22 cellular contexts compared by ENCODE assay signal in the genomic region with DNA sequence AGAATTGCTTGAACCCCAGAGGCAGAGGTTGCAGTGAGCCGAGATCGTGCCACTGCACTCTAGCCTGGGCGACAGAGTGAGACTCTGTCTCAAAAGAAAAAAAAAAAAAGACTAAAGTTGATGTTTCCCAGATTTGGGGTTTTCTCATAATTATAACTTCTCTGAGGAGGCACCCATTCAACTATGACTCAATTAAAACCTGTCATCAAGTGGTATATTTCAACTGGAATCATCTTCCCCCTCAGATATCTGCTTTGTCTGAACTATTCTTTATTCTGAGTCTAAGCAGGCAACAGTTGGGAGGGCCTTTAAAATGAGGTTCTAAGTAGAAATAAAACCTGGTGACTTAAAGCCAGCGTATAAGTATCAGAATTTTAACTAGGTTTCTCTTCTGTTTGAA.
DNase-seq lines count a peak whose midpoint lies in the region; ATAC-seq lines count a peak whose summit lies in the region.
"Had no signal": no experiment of that assay in that cellular context is flagged by ENCODE, and none has a peak within 500 bp of the region (broad histone marks: within the 10 kb centered on the region; RNA-seq: fewer than 3 reads in every experiment).

No MANE protein-coding gene starts in this region.

- ATAC-seq in activated T-cell treated with anti-CD3 and anti-CD28 coated beads, Interleukin-2, amount 50 U/mL, for 4 hours = peak; percentile 14 to 32
- peak; percentile 28 for ATAC-seq in activated T-helper 17 cell treated with anti-CD3 and anti-CD28 coated beads, Interleukin-2, amount 50 U/mL, for 72 hours (replicated peaks)
- no peak for ATAC-seq in GM19351 (IDR thresholded peaks at IDR 0.05; ENCODE audit: unreplicated experiment)
- no peak for ATAC-seq in HG02678 (IDR thresholded peaks at IDR 0.05; ENCODE audit: unreplicated experiment)
- ATAC-seq: PC-3 had no signal

- H3K27ac Mint-ChIP-seq in activated T-helper 17 cell treated with anti-CD3 and anti-CD28 coated beads, Interleukin-2, amount 50 U/mL, for 72 hours = peak overlapping the region; percentile 84
- H3K27ac Mint-ChIP-seq: CD4-positive, alpha-beta T cell had no signal

- no peak overlapping the region for H3K4me3 Mint-ChIP-seq in activated T-cell treated with anti-CD3 and anti-CD28 coated beads, Interleukin-2, amount 50 U/mL, for 4 hours
- peak overlapping the region; percentile 21 for H3K4me3 Mint-ChIP-seq in activated T-helper 17 cell treated with anti-CD3 and anti-CD28 coated beads, Interleukin-2, amount 50 U/mL, for 72 hours
- H3K4me3 Mint-ChIP-seq: CD4-positive, alpha-beta T cell had no signal

- peaks cover 5% of the 10 kb centered on the region for H3K4me1 Mint-ChIP-seq in activated T-cell treated with anti-CD3 and anti-CD28 coated beads, Interleukin-2, amount 50 U/mL, for 4 hours (ENCODE audit: low read depth)
- H3K4me1 Mint-ChIP-seq in activated T-helper 17 cell treated with anti-CD3 and anti-CD28 coated beads, Interleukin-2, amount 50 U/mL, for 72 hours = peaks cover 9% of the 10 kb centered on the region

- no peak for DNase-seq in activated T-cell treated with anti-CD3 and anti-CD28 coated beads, Interleukin-2, amount 50 U/mL, for 4 hours
- no peak for DNase-seq in activated T-cell treated with anti-CD3 and anti-CD28 coated beads, Interleukin-2, amount 50 U/mL, for 48 hours
- DNase-seq in GM03348 (ENCODE audit: low spot score) (peak; percentile 10), HK-2 (ENCODE audit: unreplicated experiment) (no peak)
- DNase-seq: AML-193; CD4-positive, alpha-beta T cell; DMS53; GDM1; KBM-7; MV-4-11; NCI-H1105 treated with DMSO at 0.1 percent for 48 hours; NCI-H146; NCI-H1930; NCI-H2107; NCI-H524; NCI-H774; PC-3; Right ventricle myocardium superior; RPMI8226 had no signal

- H3K9me3 Mint-ChIP-seq in activated T-cell treated with anti-CD3 and anti-CD28 coated beads, Interleukin-2, amount 50 U/mL, for 4 hours = no peaks in the 10 kb centered on the region
- no peaks in the 10 kb centered on the region for H3K9me3 Mint-ChIP-seq in activated T-helper 17 cell treated with anti-CD3 and anti-CD28 coated beads, Interleukin-2, amount 50 U/mL, for 72 hours
- H3K9me3 Mint-ChIP-seq: CD4-positive, alpha-beta T cell had no signal

- H3K27me3 Mint-ChIP-seq in activated T-cell treated with anti-CD3 and anti-CD28 coated beads, Interleukin-2, amount 50 U/mL, for 4 hours (ENCODE audit: low read depth) = no peaks in the 10 kb centered on the region
- no peaks in the 10 kb centered on the region for H3K27me3 Mint-ChIP-seq in activated T-helper 17 cell treated with anti-CD3 and anti-CD28 coated beads, Interleukin-2, amount 50 U/mL, for 72 hours
- H3K27me3 Mint-ChIP-seq: CD4-positive, alpha-beta T cell had no signal

- H3K36me3 Mint-ChIP-seq in activated T-cell treated with anti-CD3 and anti-CD28 coated beads, Interleukin-2, amount 50 U/mL, for 4 hours (ENCODE audit: insufficient read depth) = peaks cover 34% of the 10 kb centered on the region
- H3K36me3 Mint-ChIP-seq in activated T-helper 17 cell treated with anti-CD3 and anti-CD28 coated beads, Interleukin-2, amount 50 U/mL, for 72 hours (ENCODE audit: low read depth) = peaks cover 60% of the 10 kb centered on the region

Comparison
In these comparisons a context has a peak if more than half of its experiments do, and no peak if none do; other contexts are left out.
1. ATAC-seq: peak in activated T-cell treated with anti-CD3 and anti-CD28 coated beads, Interleukin-2, amount 50 U/mL, for 4 hours (2 of 2) and activated T-helper 17 cell treated with anti-CD3 and anti-CD28 coated beads, Interleukin-2, amount 50 U/mL, for 72 hours (single experiment); none in GM19351 (single experiment) and HG02678 (single experiment).